In genomic region chr19:30520735-30521479, GRCh38 we compare ENCODE assay signal across 23 cellular contexts.
DNase-seq lines count a peak whose midpoint lies in the region; ATAC-seq lines count a peak whose summit lies in the region.
"Had no signal": no experiment of that assay in that cellular context is flagged by ENCODE, and none has a peak within 500 bp of the region (broad histone marks: within the 10 kb centered on the region; RNA-seq: fewer than 3 reads in every experiment).

No MANE protein-coding gene starts in this region.

- H3K4me1 ChIP-seq in right cardiac atrium (ENCODE audit: control insufficient read depth, insufficient read depth, low read length): no peaks in the 10 kb centered on the region
- H3K4me1 ChIP-seq: A549; BLaER1 treated with 17β-estradiol and CSF1 and Interleukin-3, amounts not matched to agents 10 nM and 100 nM had no signal

- DNase-seq in cardiac septum (ENCODE audit: low spot score): peak; percentile 38
- DNase-seq in right cardiac atrium: no peak
- DNase-seq in islet precursor cell: peak; percentile 30
- DNase-seq in sciatic nerve (ENCODE audit: low spot score): peak; percentile 32
- no peak for DNase-seq in activated CD4-positive, alpha-beta T cell treated with anti-CD3 and anti-CD28 coated beads for 1 hour
- DNase-seq: 8988T; ACHN; AML-193; BE2C; CD4-positive, alpha-beta T cell; CD8-positive, alpha-beta memory T cell; DMS 273 treated with DMSO at 0.1 percent for 48 hours; DMS79; EL; GDM1; GM23248; H9; HFFc6 had no signal

- no peak for ATAC-seq in right cardiac atrium
- no peak for ATAC-seq in sciatic nerve
- no peak for ATAC-seq in HG02798 (IDR thresholded peaks at IDR 0.05; ENCODE audit: poor library complexity, unreplicated experiment)
- ATAC-seq: A549, GM12878, HCT116 had no signal

- 86% methylated on average over 9 of the region's 9 CpGs for WGBS in right cardiac atrium

- no peaks in the 10 kb centered on the region for H3K9me3 ChIP-seq in right cardiac atrium (ENCODE audit: control insufficient read depth, low read length)
- H3K9me3 ChIP-seq: A549; BE2C; BLaER1 treated with 17β-estradiol and CSF1 and Interleukin-3, amounts not matched to agents 10 nM and 100 nM had no signal

- H3K27me3 ChIP-seq in right cardiac atrium (ENCODE audit: control insufficient read depth, insufficient read depth): no peaks in the 10 kb centered on the region
- H3K27me3 ChIP-seq: BE2C; BLaER1 treated with 17β-estradiol and CSF1 and Interleukin-3, amounts not matched to agents 10 nM and 100 nM had no signal

- intact Hi-C loops in cardiac septum (cut with DNase I) (no loop called here), right cardiac atrium (cut with DNase I) (no loop called here), sciatic nerve (cut with DNase I) (no loop called here)

- no peak overlapping the region for H3K27ac ChIP-seq in right cardiac atrium (ENCODE audit: low read length)
- H3K27ac ChIP-seq: A549; BLaER1 treated with 17β-estradiol and CSF1 and Interleukin-3, amounts not matched to agents 10 nM and 100 nM; GM23248 had no signal

- no peak overlapping the region for H3K4me3 ChIP-seq in right cardiac atrium (ENCODE audit: low read length)
- H3K4me3 ChIP-seq: A549; BLaER1 treated with 17β-estradiol and CSF1 and Interleukin-3, amounts not matched to agents 10 nM and 100 nM; GM12878; GM23248 had no signal

Comparison
In these comparisons a context has a peak if more than half of its experiments do, and no peak if none do; other contexts are left out.
1. DNase-seq: peak in cardiac septum (single experiment), islet precursor cell (single experiment) and sciatic nerve (single experiment); none in right cardiac atrium (0 of 3) and activated CD4-positive, alpha-beta T cell treated with anti-CD3 and anti-CD28 coated beads for 1 hour (single experiment).